ENCODE assay signal across 1 cellular context in the genomic region with DNA sequence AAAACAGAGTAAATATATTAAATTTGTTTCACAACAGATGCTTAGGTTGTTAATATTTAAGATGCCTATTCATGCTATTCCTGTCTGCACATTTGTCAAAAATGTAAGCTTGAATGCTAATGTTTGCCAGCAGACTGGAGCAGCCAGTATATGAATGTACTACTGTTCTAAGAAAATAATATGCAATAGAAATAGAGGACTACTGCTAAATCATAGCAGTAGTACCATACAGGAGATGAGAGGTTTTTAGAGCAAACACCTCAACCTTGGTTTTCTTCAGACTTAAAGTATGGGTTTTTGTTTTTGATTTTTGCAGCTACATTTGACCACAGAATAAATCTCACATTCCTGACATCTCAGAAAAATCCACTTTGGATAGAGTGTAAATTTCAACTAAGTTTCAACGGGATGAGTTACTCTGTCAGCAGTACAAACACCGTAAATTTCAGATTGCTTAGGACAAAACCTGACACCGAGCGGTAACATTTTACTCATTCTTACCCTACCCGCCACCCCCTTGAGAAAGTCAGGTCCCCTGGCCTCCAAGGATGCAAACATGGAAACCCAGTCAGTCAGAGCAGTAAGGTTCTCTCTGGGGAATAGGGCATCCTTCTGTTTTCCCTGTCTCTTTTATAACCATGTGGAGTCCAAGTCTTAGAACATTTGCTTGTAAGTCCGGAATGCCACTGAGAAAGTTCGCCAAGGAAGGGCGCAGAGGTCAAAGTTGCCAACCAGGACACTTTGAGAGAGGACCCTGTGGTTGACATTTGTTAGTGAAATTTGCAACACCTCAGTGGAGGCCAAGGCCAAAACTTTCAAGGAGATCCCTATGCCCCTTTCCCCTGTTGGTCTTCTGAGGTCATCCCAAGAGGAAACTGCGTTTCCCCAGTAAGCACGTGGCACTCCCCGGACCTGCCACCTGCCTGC.
A peak's percentile ranks its signal among the peaks of the same experiment; 100 is the strongest.
TF ChIP-seq lines count a peak whose summit lies in the region.

No MANE protein-coding gene starts in this region.

TF ChIP-seq in K562, 482 proteins besides CTCF, POLR2A, EP300 and RAD21 (continued from another document):
- TF ChIP-seq, protein P1, sequence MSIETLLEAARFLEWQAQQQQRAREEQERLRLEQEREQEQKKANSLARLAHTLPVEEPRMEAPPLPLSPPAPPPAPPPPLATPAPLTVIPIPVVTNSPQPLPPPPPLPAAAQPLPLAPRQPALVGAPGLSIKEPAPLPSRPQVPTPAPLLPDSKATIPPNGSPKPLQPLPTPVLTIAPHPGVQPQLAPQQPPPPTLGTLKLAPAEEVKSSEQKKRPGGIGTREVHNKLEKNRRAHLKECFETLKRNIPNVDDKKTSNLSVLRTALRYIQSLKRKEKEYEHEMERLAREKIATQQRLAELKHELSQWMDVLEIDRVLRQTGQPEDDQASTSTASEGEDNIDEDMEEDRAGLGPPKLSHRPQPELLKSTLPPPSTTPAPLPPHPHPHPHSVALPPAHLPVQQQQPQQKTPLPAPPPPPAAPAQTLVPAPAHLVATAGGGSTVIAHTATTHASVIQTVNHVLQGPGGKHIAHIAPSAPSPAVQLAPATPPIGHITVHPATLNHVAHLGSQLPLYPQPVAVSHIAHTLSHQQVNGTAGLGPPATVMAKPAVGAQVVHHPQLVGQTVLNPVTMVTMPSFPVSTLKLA (conservative IDR thresholded peaks at IDR 0.05), result no peak
- TF ChIP-seq, protein P2, sequence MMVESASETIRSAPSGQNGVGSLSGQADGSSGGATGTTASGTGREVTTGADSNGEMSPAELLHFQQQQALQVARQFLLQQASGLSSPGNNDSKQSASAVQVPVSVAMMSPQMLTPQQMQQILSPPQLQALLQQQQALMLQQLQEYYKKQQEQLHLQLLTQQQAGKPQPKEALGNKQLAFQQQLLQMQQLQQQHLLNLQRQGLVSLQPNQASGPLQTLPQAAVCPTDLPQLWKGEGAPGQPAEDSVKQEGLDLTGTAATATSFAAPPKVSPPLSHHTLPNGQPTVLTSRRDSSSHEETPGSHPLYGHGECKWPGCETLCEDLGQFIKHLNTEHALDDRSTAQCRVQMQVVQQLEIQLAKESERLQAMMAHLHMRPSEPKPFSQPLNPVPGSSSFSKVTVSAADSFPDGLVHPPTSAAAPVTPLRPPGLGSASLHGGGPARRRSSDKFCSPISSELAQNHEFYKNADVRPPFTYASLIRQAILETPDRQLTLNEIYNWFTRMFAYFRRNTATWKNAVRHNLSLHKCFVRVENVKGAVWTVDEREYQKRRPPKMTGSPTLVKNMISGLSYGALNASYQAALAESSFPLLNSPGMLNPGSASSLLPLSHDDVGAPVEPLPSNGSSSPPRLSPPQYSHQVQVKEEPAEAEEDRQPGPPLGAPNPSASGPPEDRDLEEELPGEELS (CRISPR knock-in tag; IDR thresholded peaks at IDR 0.05; ENCODE audit: borderline replicate concordance), result no peak
- TF ChIP-seq CEBPB (tag; IDR thresholded peaks at IDR 0.05) (0 out of 2 replicates have a peak, but pooled peaks have one; percentile 4), POLR2B (IDR thresholded peaks at IDR 0.05; ENCODE audit: low read depth, partially characterized antibody) (no peak)
